ENCODE assay signal across 21 cellular contexts in the genomic region with DNA sequence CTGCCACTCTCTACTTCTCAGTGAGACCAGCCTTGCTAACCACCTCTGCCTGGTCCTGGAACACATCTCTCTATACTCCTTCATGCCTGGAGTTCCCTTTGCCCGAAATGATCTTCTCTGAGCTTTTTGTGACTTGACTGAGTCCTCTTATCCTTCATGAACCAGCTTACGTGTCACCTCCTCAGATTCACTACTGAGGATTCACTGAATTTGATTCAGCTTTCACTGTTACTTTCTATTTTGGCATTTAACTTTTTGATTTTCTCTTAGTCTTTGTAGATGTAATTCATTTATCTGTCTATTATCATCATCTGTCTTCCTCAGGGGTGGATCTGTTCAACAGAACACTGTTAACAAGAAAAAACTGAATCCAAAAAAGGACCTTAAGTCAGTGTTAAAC.
DNase-seq lines count a peak whose midpoint lies in the region; ATAC-seq and TF ChIP-seq lines count a peak whose summit lies in the region.
"Had no signal": no experiment of that assay in that cellular context is flagged by ENCODE, and none has a peak within 500 bp of the region (broad histone marks: within the 10 kb centered on the region; RNA-seq: fewer than 3 reads in every experiment).

No MANE protein-coding gene starts in this region.

- H3K9ac ChIP-seq in H9 (ENCODE audit: extremely low read depth, insufficient read length, low read length) (no peak overlapping the region), Karpas-422 (ENCODE audit: low read length) (no peak overlapping the region)
- H3K9ac ChIP-seq: BLaER1 had no signal

- H3K4me2 ChIP-seq in H9 (ENCODE audit: insufficient read depth, insufficient read length, low read length) (no peak overlapping the region), Karpas-422 (ENCODE audit: low read depth, low read length, poor library complexity, severe bottlenecking) (no peak overlapping the region), osteoblast (ENCODE audit: insufficient read depth, low read length) (no peak overlapping the region)
- H3K4me2 ChIP-seq: BLaER1 had no signal

- no peak overlapping the region for H4K5ac ChIP-seq in H9 (ENCODE audit: insufficient read length, low read depth, low read length)

- no peaks in the 10 kb centered on the region; the same call in 1 of the 2 replicates for H3K27me3 ChIP-seq in H9 (ENCODE audit: insufficient read depth, low read length)
- no peaks in the 10 kb centered on the region for H3K27me3 ChIP-seq in Karpas-422 (ENCODE audit: low read length)
- H3K27me3 ChIP-seq in osteoblast (ENCODE audit: insufficient read depth, low read length), result no peaks in the 10 kb centered on the region
- H3K27me3 ChIP-seq: BE2C, BLaER1 had no signal

- H3K9me2 ChIP-seq in Karpas-422 (replicated peaks; ENCODE audit: insufficient read depth, low read length), result no peaks in the 10 kb centered on the region

- no peaks in the 10 kb centered on the region for H3K27me3 Mint-ChIP-seq in activated naive CD4-positive, alpha-beta T cell treated with anti-CD3 and anti-CD28 coated beads, Interleukin-2, amount 50 U/mL, for 24 hours
- H3K27me3 Mint-ChIP-seq in activated naive CD4-positive, alpha-beta T cell treated with anti-CD3 and anti-CD28 coated beads for 36 hours (ENCODE audit: low read depth), result no peaks in the 10 kb centered on the region
- no peaks in the 10 kb centered on the region for H3K27me3 Mint-ChIP-seq in H9 (ENCODE audit: low read depth)
- H3K27me3 Mint-ChIP-seq: CD4-positive, alpha-beta memory T cell; CD4-positive, CD25-positive, alpha-beta regulatory T cell; CD8-positive, alpha-beta memory T cell had no signal

- WGBS in H9 (ENCODE audit: extremely low coverage, insufficient read length, low lambda C conversion rate), result no CpG with 5 or more reads among the region's 2 CpGs

- H4K20me1 ChIP-seq in H9 (ENCODE audit: control insufficient read depth, insufficient read depth, insufficient read length), result no peaks in the 10 kb centered on the region
- H4K20me1 ChIP-seq in Karpas-422 (ENCODE audit: insufficient read depth, low read depth, low read length), result no peaks in the 10 kb centered on the region
- no peaks in the 10 kb centered on the region for H4K20me1 ChIP-seq in osteoblast (ENCODE audit: insufficient read depth, low read length)
- H4K20me1 ChIP-seq: BLaER1 had no signal

- H3K23ac ChIP-seq in H9 (ENCODE audit: insufficient read length, low read depth, low read length), result no peak overlapping the region

- H3K4ac ChIP-seq in H9 (ENCODE audit: low read depth, low read length), result no peak overlapping the region

- no peak overlapping the region for H4K91ac ChIP-seq in H9 (ENCODE audit: insufficient read length, low read depth, low read length)

- no peak overlapping the region for H2BK15ac ChIP-seq in H9 (ENCODE audit: low read depth, low read length)

- no peaks in the 10 kb centered on the region for H3K9me3 ChIP-seq in H9 (ENCODE audit: control insufficient read depth, low read depth, low read length)
- no peaks in the 10 kb centered on the region for H3K9me3 ChIP-seq in Karpas-422 (ENCODE audit: low read length)
- no peaks in the 10 kb centered on the region for H3K9me3 ChIP-seq in osteoblast (ENCODE audit: low read depth, low read length)
- H3K9me3 ChIP-seq: BE2C, BLaER1 had no signal

- H3K23me2 ChIP-seq in H9 (ENCODE audit: insufficient read length, low read depth, low read length, poor library complexity, severe bottlenecking), result no peaks in the 10 kb centered on the region

- DNase-seq in activated naive CD4-positive, alpha-beta T cell treated with anti-CD3 and anti-CD28 coated beads for 36 hours, result no peak
- DNase-seq in H9, result no peak
- no peak for DNase-seq in Karpas-422
- peak; percentile 2 for DNase-seq in osteoblast (ENCODE audit: insufficient read length, low spot score, missing footprints)
- DNase-seq in effector CD4-positive, alpha-beta T cell, result no peak
- DNase-seq: 8988T; ACHN; BE2C; C1 segment of cervical spinal cord; Calu3; CD4-positive, alpha-beta memory T cell; CD4-positive, CD25-positive, alpha-beta regulatory T cell; CD8-positive, alpha-beta memory T cell; COR-L47; DMS79 treated with DMSO at 0.1 percent for 48 hours; GF-D8 had no signal

- H3K4me3 Mint-ChIP-seq in activated naive CD4-positive, alpha-beta T cell treated with anti-CD3 and anti-CD28 coated beads, Interleukin-2, amount 50 U/mL, for 24 hours, result no peak overlapping the region
- H3K4me3 Mint-ChIP-seq in activated naive CD4-positive, alpha-beta T cell treated with anti-CD3 and anti-CD28 coated beads for 36 hours, result no peak overlapping the region
- no peak overlapping the region for H3K4me3 Mint-ChIP-seq in H9
- H3K4me3 Mint-ChIP-seq: CD14-positive monocyte; CD4-positive, alpha-beta memory T cell; CD4-positive, CD25-positive, alpha-beta regulatory T cell; CD8-positive, alpha-beta memory T cell had no signal

- CTCF ChIA-PET in activated naive CD4-positive, alpha-beta T cell treated with anti-CD3 and anti-CD28 coated beads for 36 hours (lab: Charles Lee), result no interaction called here

- no peak overlapping the region for H2BK12ac ChIP-seq in H9 (ENCODE audit: insufficient read length, low read depth, low read length)

- no peak overlapping the region for H2AK5ac ChIP-seq in H9 (ENCODE audit: insufficient read length, low read length)

- H3K14ac ChIP-seq in H9 (ENCODE audit: insufficient read depth, low read length), result no peak overlapping the region

- H4K8ac ChIP-seq in H9 (replicated peaks; ENCODE audit: insufficient read length, low read depth, low read length), result no peak overlapping the region

- H2BK5ac ChIP-seq in H9 (ENCODE audit: insufficient read length, low read length), result no peak overlapping the region

- no peak overlapping the region for H3T11ph ChIP-seq in H9 (ENCODE audit: low read length)

- TF ChIP-seq CTCF in H9 (conservative IDR thresholded peaks at IDR 0.05) (no peak), osteoblast (IDR thresholded peaks at IDR 0.05; ENCODE audit: extremely low read depth, low read depth, low read length) (no peak)

- ATAC-seq in GM21526 (IDR thresholded peaks at IDR 0.05; ENCODE audit: low FRiP score, unreplicated experiment) (no peak), GM21381 (IDR thresholded peaks at IDR 0.05; ENCODE audit: unreplicated experiment) (no peak)

- H3K27ac Mint-ChIP-seq in activated naive CD4-positive, alpha-beta T cell treated with anti-CD3 and anti-CD28 coated beads, Interleukin-2, amount 50 U/mL, for 24 hours, result peak overlapping the region; percentile 25
- no peak overlapping the region for H3K27ac Mint-ChIP-seq in activated naive CD4-positive, alpha-beta T cell treated with anti-CD3 and anti-CD28 coated beads for 36 hours
- peak overlapping the region in 1 of 3 experiments; percentile 14; a peak in 1 of 7 replicates for H3K27ac Mint-ChIP-seq in H9
- H3K27ac Mint-ChIP-seq: CD14-positive monocyte; CD4-positive, alpha-beta memory T cell had no signal

- H3K9me3 Mint-ChIP-seq in activated naive CD4-positive, alpha-beta T cell treated with anti-CD3 and anti-CD28 coated beads, Interleukin-2, amount 50 U/mL, for 24 hours, result no peaks in the 10 kb centered on the region
- no peaks in the 10 kb centered on the region for H3K9me3 Mint-ChIP-seq in activated naive CD4-positive, alpha-beta T cell treated with anti-CD3 and anti-CD28 coated beads for 36 hours
- no peaks in the 10 kb centered on the region for H3K9me3 Mint-ChIP-seq in H9
- H3K9me3 Mint-ChIP-seq: CD4-positive, CD25-positive, alpha-beta regulatory T cell; CD8-positive, alpha-beta memory T cell had no signal

- no peaks in the 10 kb centered on the region for H3K79me1 ChIP-seq in H9 (ENCODE audit: insufficient read depth, low read depth, low read length, poor library complexity, severe bottlenecking)

- H3K4me1 ChIP-seq in H9 (ENCODE audit: insufficient read depth, low read length) (no peaks in the 10 kb centered on the region), Karpas-422 (ENCODE audit: low read length) (peaks cover 21% of the 10 kb centered on the region), osteoblast (ENCODE audit: insufficient read depth, low read length) (peaks cover 3% of the 10 kb centered on the region)
- H3K4me1 ChIP-seq: BE2C, BLaER1 had no signal

- no peak overlapping the region for H2AFZ ChIP-seq in H9 (ENCODE audit: low read length)
- H2AFZ ChIP-seq in Karpas-422 (ENCODE audit: low read length), result no peak overlapping the region
- H2AFZ ChIP-seq in osteoblast (ENCODE audit: low read length), result no peak overlapping the region

- H3K4me3 ChIP-seq in Karpas-422 (ENCODE audit: low read length) (no peak overlapping the region), osteoblast (ENCODE audit: insufficient read depth, low read length) (no peak overlapping the region)
- H3K4me3 ChIP-seq: BLaER1 had no signal

- peaks cover 8% of the 10 kb centered on the region for H3K36me3 Mint-ChIP-seq in activated naive CD4-positive, alpha-beta T cell treated with anti-CD3 and anti-CD28 coated beads, Interleukin-2, amount 50 U/mL, for 24 hours
- peaks cover 10% of the 10 kb centered on the region for H3K36me3 Mint-ChIP-seq in activated naive CD4-positive, alpha-beta T cell treated with anti-CD3 and anti-CD28 coated beads for 36 hours (ENCODE audit: low read depth)
- no peaks in the 10 kb centered on the region; a peak in 2 of 7 replicates for H3K36me3 Mint-ChIP-seq in H9 (ENCODE audit: insufficient read depth in 1 of 3, low read depth in 3 of 3)
- H3K36me3 Mint-ChIP-seq: CD14-positive monocyte had no signal

- H3K79me2 ChIP-seq in H9 (ENCODE audit: insufficient read depth, low read length), result no peaks in the 10 kb centered on the region
- H3K79me2 ChIP-seq in Karpas-422 (ENCODE audit: low read length), result peaks cover 4% of the 10 kb centered on the region; the same call in 1 of the 2 replicates
- no peaks in the 10 kb centered on the region for H3K79me2 ChIP-seq in osteoblast (ENCODE audit: insufficient read depth, low read length)

- no peak overlapping the region for H2BK20ac ChIP-seq in H9 (ENCODE audit: low read depth, low read length, poor library complexity, severe bottlenecking)

- H3K18ac ChIP-seq in H9 (ENCODE audit: insufficient read length, low read depth, low read length), result no peak overlapping the region

- H3K56ac ChIP-seq in H9 (ENCODE audit: insufficient read length, low read depth, low read length), result no peak overlapping the region

- peak overlapping the region; percentile 6 for H2BK120ac ChIP-seq in H9 (ENCODE audit: low read depth, low read length, poor library complexity, severe bottlenecking)

- no peak overlapping the region for H3K27ac ChIP-seq in H9 (ENCODE audit: insufficient read length, low read depth, low read length)
- H3K27ac ChIP-seq in Karpas-422 (ENCODE audit: low read length), result peak overlapping the region; percentile 47
- H3K27ac ChIP-seq in osteoblast (ENCODE audit: low read depth, low read length), result no peak overlapping the region
- H3K27ac ChIP-seq: BLaER1 had no signal

- H3K4me1 Mint-ChIP-seq in activated naive CD4-positive, alpha-beta T cell treated with anti-CD3 and anti-CD28 coated beads, Interleukin-2, amount 50 U/mL, for 24 hours, result no peaks in the 10 kb centered on the region
- no peaks in the 10 kb centered on the region for H3K4me1 Mint-ChIP-seq in activated naive CD4-positive, alpha-beta T cell treated with anti-CD3 and anti-CD28 coated beads for 36 hours (ENCODE audit: low read depth)
- no peaks in the 10 kb centered on the region for H3K4me1 Mint-ChIP-seq in H9
- H3K4me1 Mint-ChIP-seq: CD14-positive monocyte; CD4-positive, alpha-beta memory T cell; CD4-positive, CD25-positive, alpha-beta regulatory T cell; CD8-positive, alpha-beta memory T cell had no signal

- H3K36me3 ChIP-seq in Karpas-422 (ENCODE audit: insufficient read depth, low read length) (peaks cover 16% of the 10 kb centered on the region; the same call in 1 of the 2 replicates), osteoblast (ENCODE audit: insufficient read depth, low read length) (peaks cover 24% of the 10 kb centered on the region)
- H3K36me3 ChIP-seq: BE2C had no signal

- intact Hi-C loops in activated naive CD4-positive, alpha-beta T cell treated with anti-CD3 and anti-CD28 coated beads for 36 hours (cut with micrococcal nuclease), result no loop called here
